In genomic region chr20:53656653-53657288, GRCh38 we compare ENCODE assay signal across 9 cellular contexts.
DNase-seq lines count a peak whose midpoint lies in the region; ATAC-seq and TF ChIP-seq lines count a peak whose summit lies in the region.
"Had no signal": no experiment of that assay in that cellular context is flagged by ENCODE, and none has a peak within 500 bp of the region (broad histone marks: within the 10 kb centered on the region; RNA-seq: fewer than 3 reads in every experiment).

No MANE protein-coding gene starts in this region.

- H3K4me1 Mint-ChIP-seq in activated naive CD4-positive, alpha-beta T cell treated with anti-CD3 and anti-CD28 coated beads, Interleukin-2, amount 50 U/mL, for 24 hours = peaks cover 78% of the 10 kb centered on the region
- H3K4me1 Mint-ChIP-seq in T-helper 2 cell treated with Interferon-gamma antibody and Interleukin-4, amounts not matched to agents 5 μg/mL and 100 μg/mL, for 36 hours (ENCODE audit: low read depth) = peaks cover 78% of the 10 kb centered on the region
- H3K4me1 Mint-ChIP-seq in type B pancreatic cell (ENCODE audit: unreplicated experiment) = peaks cover 61% of the 10 kb centered on the region

- no peak overlapping the region for H3K4me3 ChIP-seq in fibroblast of villous mesenchyme (ENCODE audit: low read depth, low read length)

- no peaks in the 10 kb centered on the region for H3K36me3 Mint-ChIP-seq in activated naive CD4-positive, alpha-beta T cell treated with anti-CD3 and anti-CD28 coated beads, Interleukin-2, amount 50 U/mL, for 24 hours
- no peaks in the 10 kb centered on the region for H3K36me3 Mint-ChIP-seq in T-helper 2 cell treated with Interferon-gamma antibody and Interleukin-4, amounts not matched to agents 5 μg/mL and 100 μg/mL, for 36 hours (ENCODE audit: low read depth)
- no peaks in the 10 kb centered on the region for H3K36me3 Mint-ChIP-seq in type B pancreatic cell

- TF ChIP-seq CTCF in fibroblast of villous mesenchyme (IDR thresholded peaks at IDR 0.05; ENCODE audit: insufficient read depth, low read depth, low read length) = no peak
- no peak for TF ChIP-seq CTCF in type B pancreatic cell (conservative IDR thresholded peaks at IDR 0.05)

- no peak for DNase-seq in activated naive CD4-positive, alpha-beta T cell treated with anti-CD3 and anti-CD28 coated beads, Interleukin-2, amount 50 U/mL, for 16 hours
- no peak for DNase-seq in T-helper 2 cell treated with Interferon-gamma antibody and Interleukin-4, amounts not matched to agents 5 μg/mL and 100 μg/mL, for 36 hours (ENCODE audit: low spot score)
- DNase-seq in fibroblast of villous mesenchyme (ENCODE audit: low read depth) (peak; percentile 87), type B pancreatic cell (ENCODE audit: extremely low spot score, unreplicated experiment) (no peak), iPS-NIHi7 (ENCODE audit: extremely low spot score) (no peak), NCI-H774 (lab: John Stamatoyannopoulos, UW) (no peak)
- DNase-seq: NCI-H1930 had no signal

- peak overlapping the region; percentile 9 for H3K4me3 Mint-ChIP-seq in activated naive CD4-positive, alpha-beta T cell treated with anti-CD3 and anti-CD28 coated beads, Interleukin-2, amount 50 U/mL, for 24 hours
- peak overlapping the region; percentile 61 for H3K4me3 Mint-ChIP-seq in T-helper 2 cell treated with Interferon-gamma antibody and Interleukin-4, amounts not matched to agents 5 μg/mL and 100 μg/mL, for 36 hours
- H3K4me3 Mint-ChIP-seq in type B pancreatic cell = peak overlapping the region; percentile 53

- no peaks in the 10 kb centered on the region for H3K9me3 Mint-ChIP-seq in activated naive CD4-positive, alpha-beta T cell treated with anti-CD3 and anti-CD28 coated beads, Interleukin-2, amount 50 U/mL, for 24 hours
- H3K9me3 Mint-ChIP-seq in T-helper 2 cell treated with Interferon-gamma antibody and Interleukin-4, amounts not matched to agents 5 μg/mL and 100 μg/mL, for 36 hours = no peaks in the 10 kb centered on the region
- H3K9me3 Mint-ChIP-seq in type B pancreatic cell = no peaks in the 10 kb centered on the region

- no peak for ATAC-seq in GM21526 (IDR thresholded peaks at IDR 0.05; ENCODE audit: low FRiP score, unreplicated experiment)

- H3K27me3 Mint-ChIP-seq in activated naive CD4-positive, alpha-beta T cell treated with anti-CD3 and anti-CD28 coated beads, Interleukin-2, amount 50 U/mL, for 24 hours = no peaks in the 10 kb centered on the region
- no peaks in the 10 kb centered on the region for H3K27me3 Mint-ChIP-seq in T-helper 2 cell treated with Interferon-gamma antibody and Interleukin-4, amounts not matched to agents 5 μg/mL and 100 μg/mL, for 36 hours (ENCODE audit: low read depth)
- no peaks in the 10 kb centered on the region for H3K27me3 Mint-ChIP-seq in type B pancreatic cell

- peak overlapping the region; percentile 78 for H3K27ac Mint-ChIP-seq in activated naive CD4-positive, alpha-beta T cell treated with anti-CD3 and anti-CD28 coated beads, Interleukin-2, amount 50 U/mL, for 24 hours
- peak overlapping the region; percentile 74 for H3K27ac Mint-ChIP-seq in T-helper 2 cell treated with Interferon-gamma antibody and Interleukin-4, amounts not matched to agents 5 μg/mL and 100 μg/mL, for 36 hours
- H3K27ac Mint-ChIP-seq in type B pancreatic cell = peak overlapping the region; percentile 75

Comparison
In these comparisons a context has a peak if more than half of its experiments do, and no peak if none do; other contexts are left out.
1. H3K4me3 Mint-ChIP-seq: peak in every context shown above with its lines; median percentile 61 in T-helper 2 cell treated with Interferon-gamma antibody and Interleukin-4, amounts not matched to agents 5 μg/mL and 100 μg/mL, for 36 hours; 53 in type B pancreatic cell; 9 in activated naive CD4-positive, alpha-beta T cell treated with anti-CD3 and anti-CD28 coated beads, Interleukin-2, amount 50 U/mL, for 24 hours.